18 cellular contexts compared by ENCODE assay signal in the genomic region with DNA sequence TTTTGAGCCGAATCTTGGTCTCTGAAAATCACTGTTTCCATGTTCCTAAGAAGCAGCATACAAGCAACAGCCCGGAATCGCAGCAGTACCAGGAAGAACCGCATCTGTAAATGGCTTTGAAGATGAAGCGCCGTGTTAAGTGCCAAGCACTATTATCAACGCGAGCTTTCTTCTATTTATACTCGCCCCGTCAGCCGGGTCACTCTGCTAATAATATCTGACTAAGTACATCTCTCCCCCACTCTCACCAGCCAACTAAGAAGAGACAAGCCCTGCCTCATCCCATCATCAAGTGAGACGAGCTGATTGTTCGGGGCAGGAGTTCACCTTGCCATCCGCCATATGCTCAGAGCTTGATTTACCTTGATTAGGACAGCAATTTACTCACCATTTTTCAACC. TPM values are rescaled to one million over a fixed set of nuclear protein-coding genes. Genes with fewer than 3 reads are reported as not detected.
A peak's percentile ranks its signal among the peaks of the same experiment; 100 is the strongest.
DNase-seq lines count a peak whose midpoint lies in the region; ATAC-seq lines count a peak whose summit lies in the region.
"Had no signal": no experiment of that assay in that cellular context is flagged by ENCODE, and none has a peak within 500 bp of the region (broad histone marks: within the 10 kb centered on the region; RNA-seq: fewer than 3 reads in every experiment).

No MANE protein-coding gene starts in this region.

- no peak overlapping the region for H3K4me3 Mint-ChIP-seq in activated CD4-positive, alpha-beta T cell treated with anti-CD3 and anti-CD28 coated beads for 36 hours
- H3K4me3 Mint-ChIP-seq in activated T-helper 1 cell treated with anti-CD3 and anti-CD28 coated beads, Interleukin-12 subunit alpha, Interleukin-12 subunit beta, Interleukin-2, Interleukin-4 antibody, amounts not matched to agents 30 ng/mL and 10 ng/mL and 1 ng/mL, durations not matched to agents 14 hours and 24 hours and 36 hours, result peak overlapping the region; percentile 58
- H3K4me3 Mint-ChIP-seq: H9 had no signal

- intact Hi-C loops in activated CD4-positive, alpha-beta T cell treated with anti-CD3 and anti-CD28 coated beads for 36 hours (cut with DNase I, micrococcal nuclease), result no loop called here
- intact Hi-C loops in activated T-helper 1 cell treated with anti-CD3 and anti-CD28 coated beads, Interleukin-12 subunit alpha, Interleukin-12 subunit beta, Interleukin-2, Interleukin-4 antibody, amounts not matched to agents 30 ng/mL and 10 ng/mL and 1 ng/mL, durations not matched to agents 14 hours and 24 hours and 36 hours (cut with micrococcal nuclease), result no loop called here
- intact Hi-C loops in left cardiac atrium (cut with DNase I), result no loop called here

- no peaks in the 10 kb centered on the region for H3K9me3 Mint-ChIP-seq in activated CD4-positive, alpha-beta T cell treated with anti-CD3 and anti-CD28 coated beads for 36 hours (ENCODE audit: low read depth)
- no peaks in the 10 kb centered on the region for H3K9me3 Mint-ChIP-seq in activated T-helper 1 cell treated with anti-CD3 and anti-CD28 coated beads, Interleukin-12 subunit alpha, Interleukin-12 subunit beta, Interleukin-2, Interleukin-4 antibody, amounts not matched to agents 30 ng/mL and 10 ng/mL and 1 ng/mL, durations not matched to agents 14 hours and 24 hours and 36 hours
- H3K9me3 Mint-ChIP-seq: CD4-positive, alpha-beta memory T cell; H9 had no signal

- H3K27me3 Mint-ChIP-seq in activated CD4-positive, alpha-beta T cell treated with anti-CD3 and anti-CD28 coated beads for 36 hours, result no peaks in the 10 kb centered on the region
- H3K27me3 Mint-ChIP-seq in activated T-helper 1 cell treated with anti-CD3 and anti-CD28 coated beads, Interleukin-12 subunit alpha, Interleukin-12 subunit beta, Interleukin-2, Interleukin-4 antibody, amounts not matched to agents 30 ng/mL and 10 ng/mL and 1 ng/mL, durations not matched to agents 14 hours and 24 hours and 36 hours (ENCODE audit: insufficient read depth), result no peaks in the 10 kb centered on the region
- H3K27me3 Mint-ChIP-seq: CD4-positive, alpha-beta memory T cell had no signal

- no peak for ATAC-seq in activated CD4-positive, alpha-beta T cell treated with anti-CD3 and anti-CD28 coated beads for 36 hours
- ATAC-seq in left cardiac atrium, result peak; percentile 83 to 85
- ATAC-seq in GM18498 (IDR thresholded peaks at IDR 0.05; ENCODE audit: unreplicated experiment), result no peak
- no peak for ATAC-seq in HG02642 (IDR thresholded peaks at IDR 0.05; ENCODE audit: poor library complexity, unreplicated experiment)

- H3K36me3 Mint-ChIP-seq in activated CD4-positive, alpha-beta T cell treated with anti-CD3 and anti-CD28 coated beads for 36 hours (ENCODE audit: low read depth), result peaks cover 26% of the 10 kb centered on the region
- peaks cover 48% of the 10 kb centered on the region for H3K36me3 Mint-ChIP-seq in activated T-helper 1 cell treated with anti-CD3 and anti-CD28 coated beads, Interleukin-12 subunit alpha, Interleukin-12 subunit beta, Interleukin-2, Interleukin-4 antibody, amounts not matched to agents 30 ng/mL and 10 ng/mL and 1 ng/mL, durations not matched to agents 14 hours and 24 hours and 36 hours (ENCODE audit: low read depth)

- CTCF ChIA-PET in activated CD4-positive, alpha-beta T cell treated with anti-CD3 and anti-CD28 coated beads for 36 hours (lab: Charles Lee), result interaction anchor here (0.7 to 0.8 kb wide), 2 partner anchors 15 to 41 kb away, joined by 3 to 5 read pairs; no protein-coding TSS in a partner anchor

- H3K4me1 Mint-ChIP-seq in activated CD4-positive, alpha-beta T cell treated with anti-CD3 and anti-CD28 coated beads for 36 hours, result peaks cover 57% of the 10 kb centered on the region
- peaks cover 67% of the 10 kb centered on the region for H3K4me1 Mint-ChIP-seq in activated T-helper 1 cell treated with anti-CD3 and anti-CD28 coated beads, Interleukin-12 subunit alpha, Interleukin-12 subunit beta, Interleukin-2, Interleukin-4 antibody, amounts not matched to agents 30 ng/mL and 10 ng/mL and 1 ng/mL, durations not matched to agents 14 hours and 24 hours and 36 hours (ENCODE audit: low read depth)

- POLR2A ChIA-PET in activated CD4-positive, alpha-beta T cell treated with anti-CD3 and anti-CD28 coated beads for 36 hours (lab: Charles Lee), result no interaction called here

- DNase-seq in activated CD4-positive, alpha-beta T cell treated with anti-CD3 and anti-CD28 coated beads for 36 hours, result no peak
- DNase-seq in activated CD4-positive, alpha-beta T cell treated with anti-CD3 and anti-CD28 coated beads, Interleukin-2, amount 50 U/mL, for 1 hour, result no peak
- DNase-seq in activated T-helper 1 cell treated with anti-CD3 and anti-CD28 coated beads, Interleukin-12 subunit alpha, Interleukin-12 subunit beta, Interleukin-2, Interleukin-4 antibody, amounts not matched to agents 30 ng/mL and 10 ng/mL and 1 ng/mL, durations not matched to agents 14 hours and 24 hours and 36 hours (ENCODE audit: low spot score), result no peak
- DNase-seq in left cardiac atrium, result peak; percentile 52
- peak; percentile 29 for DNase-seq in retina
- no peak for DNase-seq in cerebellar cortex (ENCODE audit: low spot score)
- DNase-seq: 8988T; CD4-positive, alpha-beta memory T cell; DMS79 treated with DMSO at 0.1 percent for 48 hours; H9; NCI-H1105 treated with DMSO at 0.1 percent for 48 hours; NCI-H1694 treated with DMSO at 0.1 percent for 48 hours; NCI-H446 treated with DMSO at 0.1 percent for 48 hours; NCI-H748 treated with DMSO at 0.1 percent for 48 hours; RPMI8226 had no signal

- peak overlapping the region; percentile 30 for H3K27ac Mint-ChIP-seq in activated CD4-positive, alpha-beta T cell treated with anti-CD3 and anti-CD28 coated beads for 36 hours
- H3K27ac Mint-ChIP-seq in activated T-helper 1 cell treated with anti-CD3 and anti-CD28 coated beads, Interleukin-12 subunit alpha, Interleukin-12 subunit beta, Interleukin-2, Interleukin-4 antibody, amounts not matched to agents 30 ng/mL and 10 ng/mL and 1 ng/mL, durations not matched to agents 14 hours and 24 hours and 36 hours, result no peak overlapping the region

RNA-seq across cellular contexts. Expression of gene SFMBT2, which starts 13.2 kb away (rescaled TPM):
- total RNA-seq in activated CD4-positive, alpha-beta T cell treated with anti-CD3 and anti-CD28 coated beads for 36 hours, result 10 to 100 TPM; 17.6 to 18.0 TPM
- total RNA-seq in activated T-helper 1 cell treated with anti-CD3 and anti-CD28 coated beads, Interleukin-12 subunit alpha, Interleukin-12 subunit beta, Interleukin-2, Interleukin-4 antibody, amounts not matched to agents 30 ng/mL and 10 ng/mL and 1 ng/mL, durations not matched to agents 14 hours and 24 hours and 36 hours, result 38.3 and 39.1 TPM in 2 replicates
- total RNA-seq in left cardiac atrium, result 10 to 100 TPM in 1 of 2 donors, 1 to 10 TPM in 1; 9.9 to 11.4 TPM
- total RNA-seq: G401 had no signal

Comparison
In these comparisons a context has a peak if more than half of its experiments do, and no peak if none do; other contexts are left out.
1. ATAC-seq: peak in left cardiac atrium (2 of 2); none in activated CD4-positive, alpha-beta T cell treated with anti-CD3 and anti-CD28 coated beads for 36 hours (single experiment), GM18498 (single experiment) and HG02642 (single experiment).
2. DNase-seq: peak in left cardiac atrium (single experiment) and retina (single experiment); none in activated CD4-positive, alpha-beta T cell treated with anti-CD3 and anti-CD28 coated beads for 36 hours (single experiment), activated CD4-positive, alpha-beta T cell treated with anti-CD3 and anti-CD28 coated beads, Interleukin-2, amount 50 U/mL, for 1 hour (single experiment), activated T-helper 1 cell treated with anti-CD3 and anti-CD28 coated beads, Interleukin-12 subunit alpha, Interleukin-12 subunit beta, Interleukin-2, Interleukin-4 antibody, amounts not matched to agents 30 ng/mL and 10 ng/mL and 1 ng/mL, durations not matched to agents 14 hours and 24 hours and 36 hours (single experiment) and cerebellar cortex (single experiment).